ENCODE assay signal across 12 cellular contexts in the genomic region with DNA sequence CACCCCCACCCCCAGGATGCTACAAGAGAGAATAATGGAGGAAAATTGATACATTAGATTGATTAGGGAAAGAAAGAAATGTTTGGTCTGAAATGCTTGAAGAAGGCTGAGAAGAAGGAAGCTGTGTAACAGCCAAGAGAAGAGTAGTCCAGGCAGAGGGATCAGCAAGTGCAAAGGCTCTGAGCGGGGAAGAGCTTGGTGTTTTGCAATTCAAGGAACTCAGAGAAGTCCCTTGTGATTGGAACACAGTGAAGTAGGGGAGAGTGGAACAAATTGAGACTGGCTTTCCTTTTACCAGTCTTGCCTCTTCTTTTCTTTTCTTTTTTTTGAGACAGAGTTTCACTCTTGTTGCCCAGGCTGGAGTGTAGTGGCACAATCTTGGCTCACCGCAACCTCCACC.
DNase-seq lines count a peak whose midpoint lies in the region; ATAC-seq and TF ChIP-seq lines count a peak whose summit lies in the region.
"Had no signal": no experiment of that assay in that cellular context is flagged by ENCODE, and none has a peak within 500 bp of the region (broad histone marks: within the 10 kb centered on the region; RNA-seq: fewer than 3 reads in every experiment).

No MANE protein-coding gene starts in this region.

- no peaks in the 10 kb centered on the region for H3K36me3 Mint-ChIP-seq in CD14-positive monocyte

- H3K4me3 Mint-ChIP-seq in CD14-positive monocyte = peak overlapping the region; percentile 44 to 58

- H3K27ac ChIP-seq in DND-41 (ENCODE audit: low read length) (no peak overlapping the region), SU-DHL-6 (ENCODE audit: low read depth, low read length) (no peak overlapping the region), iPS-18a (ENCODE audit: low read length) (no peak overlapping the region), foreskin keratinocyte (no peak overlapping the region)

- peaks cover 0 to 4% (median 0%) of the 10 kb centered on the region in 7 donors for H3K9me3 Mint-ChIP-seq in CD14-positive monocyte

- H2AFZ ChIP-seq in DND-41 (ENCODE audit: low read depth, low read length) = peak overlapping the region; percentile 65
- peak overlapping the region; percentile 93 for H2AFZ ChIP-seq in SU-DHL-6 (ENCODE audit: low read depth, low read length, severe bottlenecking)

- H3K27me3 Mint-ChIP-seq in CD14-positive monocyte (ENCODE audit: low read depth in 3 of 3) = peaks cover 5 to 9% (median 7%) of the 10 kb centered on the region in 3 donors

- no peaks in the 10 kb centered on the region for H3K9me2 ChIP-seq in SU-DHL-6 (replicated peaks; ENCODE audit: insufficient read depth, low read length)

- H3K79me2 ChIP-seq in DND-41 (ENCODE audit: insufficient read depth, low read length) = no peaks in the 10 kb centered on the region
- no peaks in the 10 kb centered on the region for H3K79me2 ChIP-seq in SU-DHL-6 (ENCODE audit: insufficient read depth, low read length)

- TF ChIP-seq CTCF in CD14-positive monocyte (IDR thresholded peaks at IDR 0.05) (no peak), DND-41 (IDR thresholded peaks at IDR 0.05; ENCODE audit: borderline replicate concordance, extremely low read depth, low read length, poor library complexity, severe bottlenecking) (no peak), SU-DHL-6 (IDR thresholded peaks at IDR 0.05; ENCODE audit: insufficient read depth, low read length, poor library complexity, severe bottlenecking) (no peak), foreskin keratinocyte (conservative IDR thresholded peaks at IDR 0.05) (no peak)

- H3K27ac Mint-ChIP-seq in CD14-positive monocyte = peak overlapping the region in 1 of 7 donors; percentile 47

- H3K4me2 ChIP-seq in DND-41 (ENCODE audit: insufficient read depth, low read length) (peak overlapping the region; percentile 84), SU-DHL-6 (ENCODE audit: low read depth, low read length, poor library complexity, severe bottlenecking) (peak overlapping the region; percentile 68)

- H3K9ac ChIP-seq in DND-41 (ENCODE audit: low read depth, low read length) = no peak overlapping the region
- H3K9ac ChIP-seq in SU-DHL-6 (ENCODE audit: low read length) = no peak overlapping the region
- no peak overlapping the region for H3K9ac ChIP-seq in iPS-18a (ENCODE audit: low read length)

- no peaks in the 10 kb centered on the region for H4K20me1 ChIP-seq in DND-41 (ENCODE audit: insufficient read depth, low read length)
- no peaks in the 10 kb centered on the region for H4K20me1 ChIP-seq in SU-DHL-6 (ENCODE audit: low read depth, low read length)

- no peak for DNase-seq in CD14-positive monocyte (ENCODE audit: low spot score)
- no peak for DNase-seq in DND-41
- no peak for DNase-seq in mucosa of gallbladder (ENCODE audit: low spot score)
- DNase-seq in NCI-H226 = no peak
- no peak for DNase-seq in foreskin keratinocyte
- DNase-seq: amniotic stem cell, spleen, T-helper 9 cell had no signal

- H3K27me3 ChIP-seq in DND-41 (ENCODE audit: insufficient read depth, low read length, poor library complexity) (no peaks in the 10 kb centered on the region), SU-DHL-6 (ENCODE audit: low read length) (no peaks in the 10 kb centered on the region), iPS-18a (ENCODE audit: control insufficient read depth, insufficient read depth, low read length) (no peaks in the 10 kb centered on the region), foreskin keratinocyte (no peaks in the 10 kb centered on the region)
- H3K27me3 ChIP-seq: testis had no signal

- ATAC-seq in DND-41 (ENCODE audit: insufficient read depth, low read depth) (no peak), HG02981 (IDR thresholded peaks at IDR 0.05; ENCODE audit: unreplicated experiment) (no peak), foreskin keratinocyte (no peak)

- H3K9me3 ChIP-seq in DND-41 (ENCODE audit: insufficient read depth, low read length, severe bottlenecking) (no peaks in the 10 kb centered on the region), SU-DHL-6 (ENCODE audit: insufficient read depth, low read length) (no peaks in the 10 kb centered on the region), iPS-18a (ENCODE audit: control insufficient read depth, low read depth, low read length) (no peaks in the 10 kb centered on the region)
- H3K9me3 ChIP-seq: spleen, testis had no signal

- H3K4me1 ChIP-seq in DND-41 (ENCODE audit: insufficient read depth, low read length) (peaks cover 24% of the 10 kb centered on the region), iPS-18a (ENCODE audit: control insufficient read depth, low read depth, low read length) (peaks cover 15% of the 10 kb centered on the region), foreskin keratinocyte (no peaks in the 10 kb centered on the region)

- H3F3A ChIP-seq in SU-DHL-6 (ENCODE audit: insufficient read depth) = peaks cover 5% of the 10 kb centered on the region; the same call in 1 of the 2 replicates

- H3K4me3 ChIP-seq in DND-41 (ENCODE audit: low read depth in 1 of 2, low read length in 2 of 2) (peak overlapping the region in 1 of 2 experiments; percentile 83; a peak in 1 of 4 replicates), SU-DHL-6 (ENCODE audit: insufficient read depth, low read length, poor library complexity, severe bottlenecking) (no peak overlapping the region), iPS-18a (ENCODE audit: low read length) (peak overlapping the region; percentile 98)

- H3K4me1 Mint-ChIP-seq in CD14-positive monocyte = peaks cover 18% of the 10 kb centered on the region

- H3K36me3 ChIP-seq in DND-41 (ENCODE audit: insufficient read depth, low read length) (no peaks in the 10 kb centered on the region), SU-DHL-6 (ENCODE audit: low read length) (no peaks in the 10 kb centered on the region), iPS-18a (ENCODE audit: control insufficient read depth, low read depth, low read length) (no peaks in the 10 kb centered on the region)
- H3K36me3 ChIP-seq: spleen had no signal

- intact Hi-C loops in CD14-positive monocyte (cut with micrococcal nuclease) = loop anchor here in 1 of 2 donors (10.0 kb wide), 1 partner anchor 80 kb away; a partner anchor contains a TSS
